13 cellular contexts compared by ENCODE assay signal in the genomic region with DNA sequence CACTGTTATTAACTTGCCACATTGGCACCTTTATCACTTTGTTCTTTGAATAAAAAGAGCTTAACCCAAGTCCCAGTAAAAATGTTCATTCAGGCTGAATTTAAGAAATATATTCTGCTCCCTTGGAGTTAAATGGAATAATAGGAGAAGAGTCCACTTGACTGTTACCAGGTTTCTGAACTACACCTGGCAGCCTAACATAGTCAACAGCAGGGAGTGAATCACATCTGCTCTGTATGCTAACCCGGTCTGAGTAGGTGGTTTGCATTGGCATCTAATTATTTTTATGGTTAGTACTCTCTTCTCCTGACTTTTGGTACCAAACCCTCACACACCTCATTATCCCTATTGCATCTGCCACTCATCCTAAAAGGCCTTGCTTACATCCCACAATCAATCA.
"Had no signal": no experiment of that assay in that cellular context is flagged by ENCODE, and none has a peak within 500 bp of the region (broad histone marks: within the 10 kb centered on the region; RNA-seq: fewer than 3 reads in every experiment).

No MANE protein-coding gene starts in this region.

- DNase-seq: activated CD4-positive, alpha-beta T cell treated with anti-CD3 and anti-CD28 coated beads for 48 hours; activated CD8-positive, alpha-beta memory T cell treated with anti-CD3 and anti-CD28 coated beads, Interleukin-2, amount 50 U/mL, for 4 hours; activated CD8-positive, alpha-beta T cell treated with anti-CD3 and anti-CD28 coated beads for 36 hours; activated effector memory CD4-positive, alpha-beta T cell treated with anti-CD3 and anti-CD28 coated beads, Interleukin-2, amount 50 U/mL, for 16 hours; activated T-cell treated with anti-CD3 and anti-CD28 coated beads, Interleukin-2, amount 50 U/mL, for 48 hours; dorsolateral prefrontal cortex; kidney; left lung; mammary epithelial cell; right lobe of liver; stomach; upper lobe of right lung had no signal

- ATAC-seq: activated CD8-positive, alpha-beta T cell treated with anti-CD3 and anti-CD28 coated beads for 36 hours; left lung; right lobe of liver; upper lobe of right lung; WTC11 had no signal
